ENCODE assay signal across 1 cellular context in the genomic region with DNA sequence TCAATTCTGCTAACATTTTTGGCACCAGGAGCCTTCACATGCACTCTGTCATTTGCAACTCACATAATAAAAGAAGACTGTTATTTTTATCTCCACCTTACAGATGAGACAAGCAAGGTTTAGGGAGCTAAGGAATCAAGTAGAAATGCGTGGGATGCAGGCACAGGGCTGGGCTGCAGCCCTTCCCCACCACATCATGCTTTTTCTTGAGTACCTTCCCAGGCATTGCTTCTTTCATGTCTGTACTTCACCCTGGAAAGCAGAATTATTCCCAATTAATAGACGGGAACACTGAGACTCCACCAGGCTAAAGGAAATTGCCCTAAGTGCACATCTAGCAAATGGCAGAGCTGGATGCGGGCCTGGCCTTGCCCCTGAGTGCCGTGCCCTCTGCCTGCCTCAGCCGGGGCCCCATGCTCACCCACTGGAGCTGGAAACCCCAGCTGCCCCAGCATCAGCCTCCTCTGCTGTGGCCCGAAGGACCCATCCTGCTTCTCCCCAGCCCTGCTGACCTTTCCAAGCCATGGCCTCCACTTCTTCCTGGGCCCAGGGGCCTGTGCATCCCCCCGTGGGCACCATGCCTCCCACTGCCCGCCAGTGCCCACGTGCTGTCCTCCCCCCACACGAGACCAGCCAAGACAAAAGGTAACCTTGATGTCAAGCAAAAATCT.
TF ChIP-seq lines count a peak whose summit lies in the region.

No MANE protein-coding gene starts in this region.

TF ChIP-seq in GM23338, 12 proteins besides CTCF, POLR2A, EP300 and RAD21 (continued from another document):
- TF ChIP-seq, protein P1, sequence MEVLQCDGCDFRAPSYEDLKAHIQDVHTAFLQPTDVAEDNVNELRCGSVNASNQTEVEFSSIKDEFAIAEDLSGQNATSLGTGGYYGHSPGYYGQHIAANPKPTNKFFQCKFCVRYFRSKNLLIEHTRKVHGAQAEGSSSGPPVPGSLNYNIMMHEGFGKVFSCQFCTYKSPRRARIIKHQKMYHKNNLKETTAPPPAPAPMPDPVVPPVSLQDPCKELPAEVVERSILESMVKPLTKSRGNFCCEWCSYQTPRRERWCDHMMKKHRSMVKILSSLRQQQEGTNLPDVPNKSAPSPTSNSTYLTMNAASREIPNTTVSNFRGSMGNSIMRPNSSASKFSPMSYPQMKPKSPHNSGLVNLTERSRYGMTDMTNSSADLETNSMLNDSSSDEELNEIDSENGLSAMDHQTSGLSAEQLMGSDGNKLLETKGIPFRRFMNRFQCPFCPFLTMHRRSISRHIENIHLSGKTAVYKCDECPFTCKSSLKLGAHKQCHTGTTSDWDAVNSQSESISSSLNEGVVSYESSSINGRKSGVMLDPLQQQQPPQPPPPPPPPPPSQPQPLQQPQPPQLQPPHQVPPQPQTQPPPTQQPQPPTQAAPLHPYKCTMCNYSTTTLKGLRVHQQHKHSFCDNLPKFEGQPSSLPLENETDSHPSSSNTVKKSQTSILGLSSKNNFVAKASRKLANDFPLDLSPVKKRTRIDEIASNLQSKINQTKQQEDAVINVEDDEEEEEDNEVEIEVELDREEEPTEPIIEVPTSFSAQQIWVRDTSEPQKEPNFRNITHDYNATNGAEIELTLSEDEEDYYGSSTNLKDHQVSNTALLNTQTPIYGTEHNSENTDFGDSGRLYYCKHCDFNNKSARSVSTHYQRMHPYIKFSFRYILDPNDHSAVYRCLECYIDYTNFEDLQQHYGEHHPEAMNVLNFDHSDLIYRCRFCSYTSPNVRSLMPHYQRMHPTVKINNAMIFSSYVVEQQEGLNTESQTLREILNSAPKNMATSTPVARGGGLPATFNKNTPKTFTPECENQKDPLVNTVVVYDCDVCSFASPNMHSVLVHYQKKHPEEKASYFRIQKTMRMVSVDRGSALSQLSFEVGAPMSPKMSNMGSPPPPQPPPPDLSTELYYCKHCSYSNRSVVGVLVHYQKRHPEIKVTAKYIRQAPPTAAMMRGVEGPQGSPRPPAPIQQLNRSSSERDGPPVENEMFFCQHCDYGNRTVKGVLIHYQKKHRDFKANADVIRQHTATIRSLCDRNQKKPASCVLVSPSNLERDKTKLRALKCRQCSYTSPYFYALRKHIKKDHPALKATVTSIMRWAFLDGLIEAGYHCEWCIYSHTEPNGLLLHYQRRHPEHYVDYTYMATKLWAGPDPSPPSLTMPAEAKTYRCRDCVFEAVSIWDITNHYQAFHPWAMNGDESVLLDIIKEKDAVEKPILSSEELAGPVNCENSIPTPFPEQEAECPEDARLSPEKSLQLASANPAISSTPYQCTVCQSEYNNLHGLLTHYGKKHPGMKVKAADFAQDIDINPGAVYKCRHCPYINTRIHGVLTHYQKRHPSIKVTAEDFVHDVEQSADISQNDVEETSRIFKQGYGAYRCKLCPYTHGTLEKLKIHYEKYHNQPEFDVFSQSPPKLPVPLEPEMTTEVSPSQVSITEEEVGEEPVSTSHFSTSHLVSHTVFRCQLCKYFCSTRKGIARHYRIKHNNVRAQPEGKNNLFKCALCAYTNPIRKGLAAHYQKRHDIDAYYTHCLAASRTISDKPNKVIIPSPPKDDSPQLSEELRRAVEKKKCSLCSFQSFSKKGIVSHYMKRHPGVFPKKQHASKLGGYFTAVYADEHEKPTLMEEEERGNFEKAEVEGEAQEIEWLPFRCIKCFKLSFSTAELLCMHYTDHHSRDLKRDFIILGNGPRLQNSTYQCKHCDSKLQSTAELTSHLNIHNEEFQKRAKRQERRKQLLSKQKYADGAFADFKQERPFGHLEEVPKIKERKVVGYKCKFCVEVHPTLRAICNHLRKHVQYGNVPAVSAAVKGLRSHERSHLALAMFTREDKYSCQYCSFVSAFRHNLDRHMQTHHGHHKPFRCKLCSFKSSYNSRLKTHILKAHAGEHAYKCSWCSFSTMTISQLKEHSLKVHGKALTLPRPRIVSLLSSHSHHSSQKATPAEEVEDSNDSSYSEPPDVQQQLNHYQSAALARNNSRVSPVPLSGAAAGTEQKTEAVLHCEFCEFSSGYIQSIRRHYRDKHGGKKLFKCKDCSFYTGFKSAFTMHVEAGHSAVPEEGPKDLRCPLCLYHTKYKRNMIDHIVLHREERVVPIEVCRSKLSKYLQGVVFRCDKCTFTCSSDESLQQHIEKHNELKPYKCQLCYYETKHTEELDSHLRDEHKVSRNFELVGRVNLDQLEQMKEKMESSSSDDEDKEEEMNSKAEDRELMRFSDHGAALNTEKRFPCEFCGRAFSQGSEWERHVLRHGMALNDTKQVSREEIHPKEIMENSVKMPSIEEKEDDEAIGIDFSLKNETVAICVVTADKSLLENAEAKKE (CRISPR knock-in tag; IDR thresholded peaks at IDR 0.05), result no peak
- no peak for TF ChIP-seq EZH2phosphoT487 (IDR thresholded peaks at IDR 0.05; ENCODE audit: unreplicated experiment)
- TF ChIP-seq POLR2AphosphoS5 (IDR thresholded peaks at IDR 0.05; ENCODE audit: low read depth), result no peak
- TF ChIP-seq EZH2 (IDR thresholded peaks at IDR 0.05; ENCODE audit: low read depth, unreplicated experiment), result no peak
- TF ChIP-seq ZNF331 (CRISPR knock-in tag; IDR thresholded peaks at IDR 0.05; ENCODE audit: low read depth), result no peak
- TF ChIP-seq, protein P2, sequence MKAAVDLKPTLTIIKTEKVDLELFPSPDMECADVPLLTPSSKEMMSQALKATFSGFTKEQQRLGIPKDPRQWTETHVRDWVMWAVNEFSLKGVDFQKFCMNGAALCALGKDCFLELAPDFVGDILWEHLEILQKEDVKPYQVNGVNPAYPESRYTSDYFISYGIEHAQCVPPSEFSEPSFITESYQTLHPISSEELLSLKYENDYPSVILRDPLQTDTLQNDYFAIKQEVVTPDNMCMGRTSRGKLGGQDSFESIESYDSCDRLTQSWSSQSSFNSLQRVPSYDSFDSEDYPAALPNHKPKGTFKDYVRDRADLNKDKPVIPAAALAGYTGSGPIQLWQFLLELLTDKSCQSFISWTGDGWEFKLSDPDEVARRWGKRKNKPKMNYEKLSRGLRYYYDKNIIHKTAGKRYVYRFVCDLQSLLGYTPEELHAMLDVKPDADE (IDR thresholded peaks at IDR 0.05), result no peak
- no peak for TF ChIP-seq STAT1 (IDR thresholded peaks at IDR 0.05; ENCODE audit: unreplicated experiment)
